1 cellular context compared by ENCODE assay signal in the genomic region with DNA sequence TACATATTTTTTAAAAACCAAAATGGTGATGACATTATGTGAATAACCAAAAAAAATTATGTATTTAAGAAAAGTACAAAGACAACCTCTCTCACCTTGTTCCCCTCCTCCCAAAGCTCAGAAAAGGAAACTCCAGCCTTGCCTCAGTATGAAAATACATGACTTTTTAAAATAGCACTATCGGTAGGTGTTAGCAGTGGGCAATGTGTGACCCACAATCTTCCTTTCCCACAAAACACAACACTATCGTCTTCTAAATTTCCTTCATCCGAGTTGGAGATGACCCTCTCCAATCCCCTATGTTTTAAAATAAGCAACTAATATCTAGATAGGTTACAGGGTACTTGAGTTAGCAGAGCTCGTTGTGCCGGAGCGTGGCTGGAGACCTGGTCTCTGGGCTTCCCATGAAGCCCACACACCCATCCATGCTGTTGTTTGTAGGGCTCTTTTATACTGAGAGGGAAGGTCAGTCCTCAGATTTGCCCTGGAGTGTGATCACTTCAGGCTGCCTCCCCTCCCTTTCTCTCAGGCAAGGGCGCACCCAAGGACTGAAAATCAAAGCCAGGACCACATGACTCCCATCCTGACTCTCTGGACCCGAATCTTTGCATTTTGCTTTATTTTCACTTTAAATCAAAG.
TF ChIP-seq lines count a peak whose summit lies in the region.

No MANE protein-coding gene starts in this region.

TF ChIP-seq in SK-N-SH, 30 proteins besides CTCF, POLR2A, EP300 and RAD21 (continued from another document):
- TF ChIP-seq, protein P1, sequence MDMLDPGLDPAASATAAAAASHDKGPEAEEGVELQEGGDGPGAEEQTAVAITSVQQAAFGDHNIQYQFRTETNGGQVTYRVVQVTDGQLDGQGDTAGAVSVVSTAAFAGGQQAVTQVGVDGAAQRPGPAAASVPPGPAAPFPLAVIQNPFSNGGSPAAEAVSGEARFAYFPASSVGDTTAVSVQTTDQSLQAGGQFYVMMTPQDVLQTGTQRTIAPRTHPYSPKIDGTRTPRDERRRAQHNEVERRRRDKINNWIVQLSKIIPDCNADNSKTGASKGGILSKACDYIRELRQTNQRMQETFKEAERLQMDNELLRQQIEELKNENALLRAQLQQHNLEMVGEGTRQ (IDR thresholded peaks at IDR 0.05; ENCODE audit: borderline replicate concordance, low read depth, low read length), result no peak
- TF ChIP-seq ELF1 (IDR thresholded peaks at IDR 0.05), result no peak
- TF ChIP-seq, protein P2, sequence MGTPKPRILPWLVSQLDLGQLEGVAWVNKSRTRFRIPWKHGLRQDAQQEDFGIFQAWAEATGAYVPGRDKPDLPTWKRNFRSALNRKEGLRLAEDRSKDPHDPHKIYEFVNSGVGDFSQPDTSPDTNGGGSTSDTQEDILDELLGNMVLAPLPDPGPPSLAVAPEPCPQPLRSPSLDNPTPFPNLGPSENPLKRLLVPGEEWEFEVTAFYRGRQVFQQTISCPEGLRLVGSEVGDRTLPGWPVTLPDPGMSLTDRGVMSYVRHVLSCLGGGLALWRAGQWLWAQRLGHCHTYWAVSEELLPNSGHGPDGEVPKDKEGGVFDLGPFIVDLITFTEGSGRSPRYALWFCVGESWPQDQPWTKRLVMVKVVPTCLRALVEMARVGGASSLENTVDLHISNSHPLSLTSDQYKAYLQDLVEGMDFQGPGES (IDR thresholded peaks at IDR 0.05; ENCODE audit: low read depth, low read length), result no peak
